ENCODE assay signal across 10 cellular contexts in genomic region chr1:151680812-151681211, GRCh38. TPM values are rescaled to one million over a fixed set of nuclear protein-coding genes. Genes with fewer than 3 reads are reported as not detected.
DNase-seq lines count a peak whose midpoint lies in the region; TF ChIP-seq lines count a peak whose summit lies in the region.
"Had no signal": no experiment of that assay in that cellular context is flagged by ENCODE, and none has a peak within 500 bp of the region (broad histone marks: within the 10 kb centered on the region; RNA-seq: fewer than 3 reads in every experiment).

No MANE protein-coding gene starts in this region.

- DNase-seq in AG10803 (ENCODE audit: low read depth): peak; percentile 75
- peak; percentile 76 to 92 for DNase-seq in cardiac fibroblast (ENCODE audit: low read depth in 2 of 2)
- peak; percentile 58 for DNase-seq in myocyte (ENCODE audit: low read depth)
- no peak for DNase-seq in mesenteric fat pad (ENCODE audit: low spot score)
- DNase-seq in Caco-2: no peak
- no peak for DNase-seq in COR-L47 (lab: John Stamatoyannopoulos, UW)
- DNase-seq in cerebellar cortex (ENCODE audit: low spot score): no peak
- DNase-seq: DMS79 treated with DMSO at 0.1 percent for 48 hours had no signal

- intact Hi-C loops in Caco-2 (cut with micrococcal nuclease; ENCODE audit: unreplicated experiment): loop anchor here (10.0 kb wide), 1 partner anchor 236 kb away; no protein-coding TSS in a partner anchor

- H3K9me3 Mint-ChIP-seq in Caco-2 (ENCODE audit: unreplicated experiment): no peaks in the 10 kb centered on the region

- no peak overlapping the region for H3K27ac Mint-ChIP-seq in Caco-2 (ENCODE audit: unreplicated experiment)

- peaks cover 19% of the 10 kb centered on the region for H3K36me3 Mint-ChIP-seq in Caco-2 (ENCODE audit: insufficient read depth, unreplicated experiment)

- H3K4me1 Mint-ChIP-seq in Caco-2 (ENCODE audit: low read depth, unreplicated experiment): no peaks in the 10 kb centered on the region

- POLR2A ChIA-PET in Caco-2 (lab: Charles Lee): no interaction called here

- H3K4me3 Mint-ChIP-seq in Caco-2 (ENCODE audit: unreplicated experiment): no peak overlapping the region

- TF ChIP-seq EP300 in Ishikawa (IDR thresholded peaks at IDR 0.05; ENCODE audit: borderline replicate concordance): peak; percentile 31; the same call in 1 of the 2 replicates

- no peaks in the 10 kb centered on the region for H3K27me3 ChIP-seq in Caco-2 (replicated peaks; ENCODE audit: control insufficient read depth, insufficient read depth, low read length)

- H3K4me3 ChIP-seq in AG10803 (ENCODE audit: low read length): no peak overlapping the region
- no peak overlapping the region for H3K4me3 ChIP-seq in cardiac fibroblast (replicated peaks in 1 of 2; ENCODE audit: low read depth in 2 of 2, low read length in 2 of 2)
- no peak overlapping the region for H3K4me3 ChIP-seq in Caco-2 (ENCODE audit: low read depth, low read length)

- TF ChIP-seq CTCF in AG10803 (conservative IDR thresholded peaks at IDR 0.05; ENCODE audit: low read length) (no peak), cardiac fibroblast (IDR thresholded peaks at IDR 0.05; ENCODE audit: low read depth, low read length) (no peak), Caco-2 (IDR thresholded peaks at IDR 0.05; ENCODE audit: insufficient read depth in 1 of 2, low read depth in 1 of 2, low read length in 1 of 2, severe bottlenecking in 1 of 2, unreplicated experiment in 1 of 2) (no peak)

- no peaks in the 10 kb centered on the region for H3K9me3 ChIP-seq in Caco-2

- H3K36me3 ChIP-seq in Caco-2 (ENCODE audit: control insufficient read depth, insufficient read depth, low read length): no peaks in the 10 kb centered on the region

- CTCF ChIA-PET in Caco-2 (lab: Charles Lee): no interaction called here

- no peaks in the 10 kb centered on the region for H3K27me3 Mint-ChIP-seq in Caco-2 (ENCODE audit: insufficient read depth, unreplicated experiment)

- H3K4me1 ChIP-seq in Caco-2: no peaks in the 10 kb centered on the region

- no peak for TF ChIP-seq RAD21 in Ishikawa (IDR thresholded peaks at IDR 0.05; ENCODE audit: low read depth)

- BruUV-seq in Caco-2 (replicated peaks; lab: Mats Ljungman, UMichigan): no TSS peak

TF ChIP-seq in Ishikawa, 13 proteins besides CTCF, POLR2A, EP300 and RAD21:
- TF ChIP-seq TEAD4 (IDR thresholded peaks at IDR 0.05) (peak; percentile 42; the same call in 1 of the 2 replicates), TCF12 (IDR thresholded peaks at IDR 0.05; ENCODE audit: low read depth) (no peak), MAX (IDR thresholded peaks at IDR 0.05) (no peak)
TF ChIP-seq in Ishikawa: peak in this region for 1.

RNA-seq across cellular contexts. Expression of gene CELF3, which starts 35.8 kb away (rescaled TPM):
- total RNA-seq in myocyte (not detected in 2 replicates), mesenteric fat pad (not detected), Caco-2 (2022) (0.27 and 1.1 TPM in 2 replicates)
- not detected for polyA plus RNA-seq in myocyte (2012)
- total RNA-seq: NCI-H460 had no signal

RNA-seq across cellular contexts. Expression of gene RIIAD1, which starts 40.5 kb away (rescaled TPM):
- total RNA-seq in myocyte: not detected in 2 replicates
- polyA plus RNA-seq in myocyte (2012): 2.5 TPM
- not detected for total RNA-seq in mesenteric fat pad
- 0.88 and 1.0 TPM in 2 replicates for total RNA-seq in Caco-2 (2022)
- total RNA-seq: NCI-H460 had no signal

Comparison
In these comparisons a context has a peak if more than half of its experiments do, and no peak if none do; other contexts are left out.
1. DNase-seq: peak in AG10803 (single experiment), cardiac fibroblast (2 of 2) and myocyte (single experiment); none in mesenteric fat pad (single experiment), Caco-2 (0 of 2), COR-L47 (single experiment) and cerebellar cortex (single experiment).